Comparison of ENCODE assay signal across 11 cellular contexts in genomic region chr1:31576743-31577455, GRCh38. TPM values are rescaled to one million over a fixed set of nuclear protein-coding genes. Genes with fewer than 3 reads are reported as not detected.
DNase-seq lines count a peak whose midpoint lies in the region; ATAC-seq, FAIRE-seq and TF ChIP-seq lines count a peak whose summit lies in the region.
"Had no signal": no experiment of that assay in that cellular context is flagged by ENCODE, and none has a peak within 500 bp of the region (broad histone marks: within the 10 kb centered on the region; RNA-seq: fewer than 3 reads in every experiment).

No MANE protein-coding gene starts in this region.

- H3K4me1 ChIP-seq in NT2/D1 (ENCODE audit: insufficient read depth, insufficient read length) = peaks cover 41% of the 10 kb centered on the region
- no peaks in the 10 kb centered on the region for H3K4me1 ChIP-seq in endocrine pancreas (ENCODE audit: control insufficient read depth, insufficient read depth, low read length)
- H3K4me1 ChIP-seq in lower lobe of right lung = peaks cover 48% of the 10 kb centered on the region
- peaks cover 53% of the 10 kb centered on the region for H3K4me1 ChIP-seq in suprapubic skin

- TF ChIP-seq EP300 in suprapubic skin (IDR thresholded peaks at IDR 0.05) = no peak

- intact Hi-C loops in lower lobe of right lung (cut with DNase I) = no loop called here
- intact Hi-C loops in activated CD4-positive, alpha-beta memory T cell treated with anti-CD3 and anti-CD28 coated beads for 36 hours (cut with micrococcal nuclease) = no loop called here

- H3K27me3 Mint-ChIP-seq in activated CD4-positive, alpha-beta memory T cell treated with anti-CD3 and anti-CD28 coated beads for 36 hours = peaks cover 16% of the 10 kb centered on the region

- POLR2A ChIA-PET in activated CD4-positive, alpha-beta memory T cell treated with anti-CD3 and anti-CD28 coated beads for 36 hours (lab: Charles Lee) = no interaction called here

- H3K36me3 ChIP-seq in NT2/D1 (ENCODE audit: insufficient read depth, insufficient read length, low read length) (no peaks in the 10 kb centered on the region), endocrine pancreas (ENCODE audit: control insufficient read depth, insufficient read depth, low read length) (no peaks in the 10 kb centered on the region), lower lobe of right lung (no peaks in the 10 kb centered on the region), suprapubic skin (no peaks in the 10 kb centered on the region)

- H3K9me3 ChIP-seq in NT2/D1 (ENCODE audit: insufficient read depth, low read length) (no peaks in the 10 kb centered on the region), endocrine pancreas (ENCODE audit: control insufficient read depth, low read length) (no peaks in the 10 kb centered on the region), lower lobe of right lung (no peaks in the 10 kb centered on the region), suprapubic skin (no peaks in the 10 kb centered on the region)

- no peaks in the 10 kb centered on the region for H3K36me3 Mint-ChIP-seq in activated CD4-positive, alpha-beta memory T cell treated with anti-CD3 and anti-CD28 coated beads for 36 hours

- 51% methylated on average over 11 of the region's 27 CpGs for WGBS in suprapubic skin

- H3K27ac ChIP-seq in lower lobe of right lung (peak overlapping the region; percentile 81), suprapubic skin (peak overlapping the region; percentile 77)

- no peaks in the 10 kb centered on the region for H3K9me3 Mint-ChIP-seq in activated CD4-positive, alpha-beta memory T cell treated with anti-CD3 and anti-CD28 coated beads for 36 hours

- no peak for TF ChIP-seq POLR2A in suprapubic skin (IDR thresholded peaks at IDR 0.05)

- H3K4me3 Mint-ChIP-seq in activated CD4-positive, alpha-beta memory T cell treated with anti-CD3 and anti-CD28 coated beads for 36 hours = no peak overlapping the region

- H3K27ac Mint-ChIP-seq in activated CD4-positive, alpha-beta memory T cell treated with anti-CD3 and anti-CD28 coated beads for 36 hours = no peak overlapping the region

- peak in 1 of 2 donors; percentile 1 for ATAC-seq in lower lobe of right lung

- no peaks in the 10 kb centered on the region for H3K27me3 ChIP-seq in NT2/D1 (ENCODE audit: insufficient read depth, insufficient read length)
- no peaks in the 10 kb centered on the region for H3K27me3 ChIP-seq in endocrine pancreas (ENCODE audit: control insufficient read depth, insufficient read depth, low read length)
- H3K27me3 ChIP-seq in lower lobe of right lung (ENCODE audit: low read depth) = peaks cover 6% of the 10 kb centered on the region
- peaks cover 11% of the 10 kb centered on the region for H3K27me3 ChIP-seq in suprapubic skin

- DNase-seq in NT2/D1 (ENCODE audit: low read depth, low spot score) = no peak
- DNase-seq in lower lobe of right lung = no peak
- no peak for DNase-seq in suprapubic skin (ENCODE audit: low spot score in 2 of 2)
- DNase-seq in GDM1 (lab: John Stamatoyannopoulos, UW) = no peak
- DNase-seq in GM19239 (ENCODE audit: insufficient read length, low spot score) = no peak
- DNase-seq in activated CD4-positive, alpha-beta memory T cell treated with anti-CD3 and anti-CD28 coated beads for 36 hours = no peak
- DNase-seq in NCI-H510A (lab: John Stamatoyannopoulos, UW) = no peak
- DNase-seq: hippocampal formation, NCI-H526 treated with DMSO at 0.1 percent for 48 hours, T-helper 9 cell had no signal

- H3K9ac ChIP-seq in NT2/D1 (ENCODE audit: insufficient read length, low read depth) = peak overlapping the region; percentile 71
- peak overlapping the region; percentile 42 for H3K9ac ChIP-seq in endocrine pancreas (ENCODE audit: control insufficient read depth, insufficient read depth, low read length)

- TF ChIP-seq CTCF in lower lobe of right lung (IDR thresholded peaks at IDR 0.05) (no peak), suprapubic skin (IDR thresholded peaks at IDR 0.05) (no peak)

- H3K4me3 ChIP-seq in NT2/D1 (ENCODE audit: insufficient read length, low read depth) (peak overlapping the region; percentile 41), endocrine pancreas (ENCODE audit: control insufficient read depth, insufficient read depth, low read length) (no peak overlapping the region), lower lobe of right lung (peak overlapping the region; percentile 65), suprapubic skin (peak overlapping the region; percentile 52)

- no peak for FAIRE-seq in GM19239 (lab: Jason Lieb, UNC)

- H3K4me1 Mint-ChIP-seq in activated CD4-positive, alpha-beta memory T cell treated with anti-CD3 and anti-CD28 coated beads for 36 hours (ENCODE audit: low read depth) = peaks cover 3% of the 10 kb centered on the region

- CTCF ChIA-PET in activated CD4-positive, alpha-beta memory T cell treated with anti-CD3 and anti-CD28 coated beads for 36 hours (lab: Charles Lee) = interaction anchor here (1.4 kb wide), 1 partner anchor 28 kb away, joined by 4 read pairs; no protein-coding TSS in a partner anchor

RNA-seq across cellular contexts. Expression of gene TINAGL1, which starts 0.6 kb away (rescaled TPM):
- 64.5 TPM for total RNA-seq in lower lobe of right lung
- total RNA-seq in suprapubic skin = 10 to 100 TPM; 40.1 to 78.5 (median 64.0) TPM
- total RNA-seq in activated CD4-positive, alpha-beta memory T cell treated with anti-CD3 and anti-CD28 coated beads for 36 hours = not detected

RNA-seq across cellular contexts. Expression of gene HCRTR1, which starts 40.6 kb away (rescaled TPM):
- total RNA-seq in lower lobe of right lung = not detected
- not detected for total RNA-seq in suprapubic skin
- total RNA-seq in activated CD4-positive, alpha-beta memory T cell treated with anti-CD3 and anti-CD28 coated beads for 36 hours = not detected

Comparison
In these comparisons a context has a peak if more than half of its experiments do, and no peak if none do; other contexts are left out.
1. RNA of gene TINAGL1, which starts 0.6 kb away (total RNA-seq): 40.1 to 78.5 TPM in suprapubic skin and 64.5 TPM in lower lobe of right lung (single experiment); not detected in activated CD4-positive, alpha-beta memory T cell treated with anti-CD3 and anti-CD28 coated beads for 36 hours; every median in the first group is over 10 times any median in the second.